ENCODE assay signal across 2 cellular contexts in genomic region chr1:67754526-67754920, GRCh38.
TF ChIP-seq lines count a peak whose summit lies in the region.

No MANE protein-coding gene starts in this region.

TF ChIP-seq in IMR-90, 13 proteins besides CTCF, POLR2A, EP300 and RAD21:
- TF ChIP-seq MAZ (IDR thresholded peaks at IDR 0.05; ENCODE audit: borderline replicate concordance, low read depth, low read length) (no peak), RCOR1 (IDR thresholded peaks at IDR 0.05; ENCODE audit: insufficient replicate concordance, low read length) (no peak)
TF ChIP-seq in IMR-90: peak in this region for 0.

TF ChIP-seq in K562, 482 proteins besides CTCF, POLR2A, EP300 and RAD21:
- TF ChIP-seq DNMT1 (IDR thresholded peaks at IDR 0.05), result no peak
- no peak for TF ChIP-seq RNF219 (CRISPR knock-in tag; IDR thresholded peaks at IDR 0.05)
- TF ChIP-seq ZNF197 (CRISPR knock-in tag; IDR thresholded peaks at IDR 0.05; ENCODE audit: low read depth), result no peak
- no peak for TF ChIP-seq BRCA1 (IDR thresholded peaks at IDR 0.05)
- TF ChIP-seq BRCA1 (CRISPR knock-in tag; IDR thresholded peaks at IDR 0.05), result no peak
